ENCODE assay signal across 16 cellular contexts in genomic region chr2:221075203-221075602, GRCh38.
DNase-seq lines count a peak whose midpoint lies in the region; ATAC-seq, FAIRE-seq and TF ChIP-seq lines count a peak whose summit lies in the region.
"Had no signal": no experiment of that assay in that cellular context is flagged by ENCODE, and none has a peak within 500 bp of the region (broad histone marks: within the 10 kb centered on the region; RNA-seq: fewer than 3 reads in every experiment).

No MANE protein-coding gene starts in this region.

- H3K4me1 ChIP-seq in PC-3 (ENCODE audit: insufficient read depth, low read length): 0 out of 2 replicates have a peak, but pooled peaks cover 3% of the 10 kb centered on the region
- H3K4me1 ChIP-seq in smooth muscle cell (ENCODE audit: low read depth): no peaks in the 10 kb centered on the region
- H3K4me1 ChIP-seq in CD8-positive, alpha-beta memory T cell (ENCODE audit: insufficient read depth, low read length): no peaks in the 10 kb centered on the region

- no peaks in the 10 kb centered on the region for H3K79me2 ChIP-seq in PC-3 (ENCODE audit: low read length)
- H3K79me2 ChIP-seq in smooth muscle cell (ENCODE audit: low read depth): no peaks in the 10 kb centered on the region

- peak; percentile 35; the same call in 1 of the 2 replicates for ATAC-seq in PC-3
- no peak for ATAC-seq in HG03159 (IDR thresholded peaks at IDR 0.05; ENCODE audit: unreplicated experiment)
- no peak for ATAC-seq in T-helper 17 cell

- no peaks in the 10 kb centered on the region for H4K20me1 ChIP-seq in PC-3 (ENCODE audit: low read length)
- H4K20me1 ChIP-seq in smooth muscle cell (ENCODE audit: low read depth): no peaks in the 10 kb centered on the region

- no TSS peak for BruUV-seq in PC-3 (replicated peaks; lab: Mats Ljungman, UMichigan)

- POLR2A ChIA-PET in PC-3 (lab: Charles Lee; ENCODE audit: unreplicated experiment): no interaction called here
- POLR2A ChIA-PET in CD8-positive, alpha-beta memory T cell (lab: Charles Lee): no interaction called here

- intact Hi-C loops in PC-3 (cut with micrococcal nuclease): no loop called here

- no peak overlapping the region for H3K27ac ChIP-seq in PC-3 (ENCODE audit: low read length)
- H3K27ac ChIP-seq in smooth muscle cell (ENCODE audit: low read depth): no peak overlapping the region
- H3K27ac ChIP-seq in CD8-positive, alpha-beta memory T cell (ENCODE audit: low read depth, low read length): no peak overlapping the region

- H3K4me3 ChIP-seq in PC-3 (ENCODE audit: low read length) (no peak overlapping the region), smooth muscle cell (no peak overlapping the region)
- no peak overlapping the region for H3K4me3 ChIP-seq in CD8-positive, alpha-beta memory T cell (ENCODE audit: low read length)

- H3K9me3 ChIP-seq in PC-3 (ENCODE audit: low read length) (no peaks in the 10 kb centered on the region), smooth muscle cell (replicated peaks; ENCODE audit: low read depth) (no peaks in the 10 kb centered on the region), T-helper 17 cell (ENCODE audit: control insufficient read depth, low read length, poor library complexity, severe bottlenecking) (no peaks in the 10 kb centered on the region)
- no peaks in the 10 kb centered on the region for H3K9me3 ChIP-seq in CD8-positive, alpha-beta memory T cell (ENCODE audit: low read length)

- no peak for FAIRE-seq in frontal cortex (lab: Jason Lieb, UNC)

- TF ChIP-seq CTCF in PC-3 (conservative IDR thresholded peaks at IDR 0.05; ENCODE audit: low read depth, low read length) (no peak), smooth muscle cell (IDR thresholded peaks at IDR 0.05; ENCODE audit: borderline replicate concordance, insufficient read depth, poor library complexity, severe bottlenecking) (no peak)

- H3K4me2 ChIP-seq in PC-3 (ENCODE audit: low read length): peak overlapping the region; percentile 32
- peak overlapping the region; percentile 53 for H3K4me2 ChIP-seq in smooth muscle cell

- no peaks in the 10 kb centered on the region for H3K9me2 ChIP-seq in PC-3 (replicated peaks; ENCODE audit: low read length)

- no peaks in the 10 kb centered on the region for H3K4me1 Mint-ChIP-seq in CD8-positive, alpha-beta memory T cell
- H3K4me1 Mint-ChIP-seq in T-helper 17 cell: no peaks in the 10 kb centered on the region
- H3K4me1 Mint-ChIP-seq: CD4-positive, CD25-positive, alpha-beta regulatory T cell had no signal

- no peaks in the 10 kb centered on the region for H3K36me3 Mint-ChIP-seq in CD8-positive, alpha-beta memory T cell
- no peaks in the 10 kb centered on the region for H3K36me3 Mint-ChIP-seq in T-helper 17 cell (ENCODE audit: low read depth)
- H3K36me3 Mint-ChIP-seq: CD4-positive, CD25-positive, alpha-beta regulatory T cell had no signal

- H3K9me3 Mint-ChIP-seq in CD8-positive, alpha-beta memory T cell: peaks cover 0 to 8% (median 0%) of the 10 kb centered on the region in 5 donors

- 0 out of 2 replicates have a peak overlapping the region, but pooled peaks have one; percentile 8 for H2AFZ ChIP-seq in PC-3 (ENCODE audit: low read length)
- H2AFZ ChIP-seq in smooth muscle cell (ENCODE audit: low read depth): peak overlapping the region; percentile 20

- H3K27me3 Mint-ChIP-seq in CD8-positive, alpha-beta memory T cell: peaks cover 0 to 3% of the 10 kb centered on the region in 2 donors
- no peaks in the 10 kb centered on the region for H3K27me3 Mint-ChIP-seq in T-helper 17 cell
- H3K27me3 Mint-ChIP-seq: CD4-positive, CD25-positive, alpha-beta regulatory T cell had no signal

- H3K9ac ChIP-seq in PC-3 (ENCODE audit: low read length) (no peak overlapping the region), smooth muscle cell (ENCODE audit: low read depth) (no peak overlapping the region)

- CTCF ChIA-PET in PC-3 (lab: Charles Lee): no interaction called here
- CTCF ChIA-PET in CD8-positive, alpha-beta memory T cell (lab: Charles Lee): no interaction called here

- H3K4me3 Mint-ChIP-seq in CD8-positive, alpha-beta memory T cell: no peak overlapping the region
- H3K4me3 Mint-ChIP-seq in T-helper 17 cell: no peak overlapping the region
- H3K4me3 Mint-ChIP-seq: CD4-positive, CD25-positive, alpha-beta regulatory T cell had no signal

- 59% methylated on average over 3 of the region's 3 CpGs for WGBS in smooth muscle cell (ENCODE audit: low lambda C conversion rate)

- H3K27ac Mint-ChIP-seq in CD8-positive, alpha-beta memory T cell: no peak overlapping the region
- no peak overlapping the region for H3K27ac Mint-ChIP-seq in T-helper 17 cell
- H3K27ac Mint-ChIP-seq: CD4-positive, CD25-positive, alpha-beta regulatory T cell had no signal

- peak; percentile 94 for DNase-seq in EL
- peak; percentile 19 for DNase-seq in PC-3
- peak; percentile 37 for DNase-seq in fibroblast of peridontal ligament (ENCODE audit: extremely low read depth)
- no peak for DNase-seq in smooth muscle cell (lab: John Stamatoyannopoulos, UW; ENCODE audit: unreplicated experiment)
- no peak for DNase-seq in frontal cortex (ENCODE audit: low spot score in 2 of 2)
- DNase-seq in CD8-positive, alpha-beta memory T cell: no peak
- DNase-seq in T-helper 17 cell: no peak
- DNase-seq: activated CD4-positive, CD25-positive, alpha-beta regulatory T cell; activated naive CD4-positive, alpha-beta T cell; CD4-positive, CD25-positive, alpha-beta regulatory T cell; GDM1; islet precursor cell; NCI-H146; NCI-H524; stimulated activated CD4-positive, alpha-beta T cell treated with anti-CD3 and anti-CD28 coated beads, Interleukin-12 subunit alpha, Interleukin-12 subunit beta, amount 100 ng/mL, for 4 hours had no signal

- H3F3A ChIP-seq in PC-3 (ENCODE audit: low read length, unreplicated experiment) (no peaks in the 10 kb centered on the region), smooth muscle cell (ENCODE audit: low read depth) (no peaks in the 10 kb centered on the region)

- H3K36me3 ChIP-seq in PC-3 (ENCODE audit: low read depth, low read length) (peaks cover 3% of the 10 kb centered on the region; the same call in 1 of the 2 replicates), smooth muscle cell (ENCODE audit: low read depth) (no peaks in the 10 kb centered on the region)
- H3K36me3 ChIP-seq in CD8-positive, alpha-beta memory T cell (ENCODE audit: insufficient read depth, low read length): no peaks in the 10 kb centered on the region

- H3K27me3 ChIP-seq in PC-3 (ENCODE audit: low read length) (no peaks in the 10 kb centered on the region), smooth muscle cell (ENCODE audit: low read depth) (no peaks in the 10 kb centered on the region)
- no peaks in the 10 kb centered on the region for H3K27me3 ChIP-seq in CD8-positive, alpha-beta memory T cell (ENCODE audit: insufficient read depth, low read length, poor library complexity, severe bottlenecking)

Comparison
In these comparisons a context has a peak if more than half of its experiments do, and no peak if none do; other contexts are left out.
1. DNase-seq: peak in EL (single experiment), PC-3 (single experiment) and fibroblast of peridontal ligament (single experiment); none in smooth muscle cell (single experiment), frontal cortex (0 of 2), CD8-positive, alpha-beta memory T cell (0 of 5) and T-helper 17 cell (0 of 3).